In genomic region chr2:109346601-109347228, GRCh38 we compare ENCODE assay signal across 16 cellular contexts.
DNase-seq lines count a peak whose midpoint lies in the region; ATAC-seq and FAIRE-seq lines count a peak whose summit lies in the region.
"Had no signal": no experiment of that assay in that cellular context is flagged by ENCODE, and none has a peak within 500 bp of the region (broad histone marks: within the 10 kb centered on the region; RNA-seq: fewer than 3 reads in every experiment).

No MANE protein-coding gene starts in this region.

- FAIRE-seq in urothelium cell line (lab: Jason Lieb, UNC), result peak; percentile 46
- FAIRE-seq: A549, H54 had no signal

- POLR2A ChIA-PET in T-cell (lab: Charles Lee), result no interaction called here

- no peak overlapping the region for H3K4me3 Mint-ChIP-seq in activated naive CD4-positive, alpha-beta T cell treated with anti-CD3 and anti-CD28 coated beads, Interleukin-2, amount 50 U/mL, for 24 hours
- H3K4me3 Mint-ChIP-seq in T-cell, result peak overlapping the region in 1 of 3 donors; percentile 27

- H3K4me1 Mint-ChIP-seq in activated naive CD4-positive, alpha-beta T cell treated with anti-CD3 and anti-CD28 coated beads, Interleukin-2, amount 50 U/mL, for 24 hours, result peaks cover 51% of the 10 kb centered on the region
- peaks cover 48 to 61% (median 53%) of the 10 kb centered on the region in 3 donors for H3K4me1 Mint-ChIP-seq in T-cell

- H3K36me3 Mint-ChIP-seq in activated naive CD4-positive, alpha-beta T cell treated with anti-CD3 and anti-CD28 coated beads, Interleukin-2, amount 50 U/mL, for 24 hours, result no peaks in the 10 kb centered on the region
- no peaks in the 10 kb centered on the region for H3K36me3 Mint-ChIP-seq in activated naive CD4-positive, alpha-beta T cell treated with anti-CD3 and anti-CD28 coated beads, Interleukin-2, amount 50 U/mL, for 72 hours
- no peaks in the 10 kb centered on the region for H3K36me3 Mint-ChIP-seq in T-cell

- H3K27me3 Mint-ChIP-seq in activated naive CD4-positive, alpha-beta T cell treated with anti-CD3 and anti-CD28 coated beads, Interleukin-2, amount 50 U/mL, for 24 hours, result no peaks in the 10 kb centered on the region
- H3K27me3 Mint-ChIP-seq in T-cell, result no peaks in the 10 kb centered on the region

- H3K27ac Mint-ChIP-seq in activated naive CD4-positive, alpha-beta T cell treated with anti-CD3 and anti-CD28 coated beads, Interleukin-2, amount 50 U/mL, for 24 hours, result peak overlapping the region; percentile 43
- peak overlapping the region in 1 of 2 donors; percentile 37 for H3K27ac Mint-ChIP-seq in activated naive CD4-positive, alpha-beta T cell treated with anti-CD3 and anti-CD28 coated beads, Interleukin-2, amount 50 U/mL, for 72 hours
- peak overlapping the region; percentile 62 to 68 for H3K27ac Mint-ChIP-seq in T-cell

- ATAC-seq in activated naive CD4-positive, alpha-beta T cell treated with anti-CD3 and anti-CD28 coated beads, Interleukin-2, amount 50 U/mL, for 72 hours, result no peak
- ATAC-seq in T-cell (replicated peaks in 1 of 4), result no peak
- ATAC-seq in GM19455 (IDR thresholded peaks at IDR 0.05; ENCODE audit: unreplicated experiment), result no peak
- ATAC-seq in HG02759 (IDR thresholded peaks at IDR 0.05; ENCODE audit: unreplicated experiment), result no peak
- ATAC-seq: A549 had no signal

- no peak for DNase-seq in activated naive CD4-positive, alpha-beta T cell treated with anti-CD3 and anti-CD28 coated beads, Interleukin-2, amount 50 U/mL, for 72 hours (ENCODE audit: low spot score in 2 of 2)
- DNase-seq in T-cell (no peak), islet precursor cell (peak; percentile 45), urothelium cell line (ENCODE audit: low spot score) (no peak), EL (no peak)
- DNase-seq: C1 segment of cervical spinal cord, Caco-2, DMS153, KBM-7, NCI-H187, NCI-H526 treated with DMSO at 0.1 percent for 48 hours had no signal

- CTCF ChIA-PET in T-cell (lab: Charles Lee), result interaction anchor here in 1 of 2 donors (0.6 kb wide), 1 partner anchor 223 kb away, joined by 3 read pairs; no protein-coding TSS in a partner anchor

- H3K9me3 Mint-ChIP-seq in activated naive CD4-positive, alpha-beta T cell treated with anti-CD3 and anti-CD28 coated beads, Interleukin-2, amount 50 U/mL, for 24 hours, result no peaks in the 10 kb centered on the region
- H3K9me3 Mint-ChIP-seq in activated naive CD4-positive, alpha-beta T cell treated with anti-CD3 and anti-CD28 coated beads, Interleukin-2, amount 50 U/mL, for 72 hours, result no peaks in the 10 kb centered on the region
- H3K9me3 Mint-ChIP-seq in T-cell, result no peaks in the 10 kb centered on the region
